ENCODE assay signal across 19 cellular contexts in the genomic region with DNA sequence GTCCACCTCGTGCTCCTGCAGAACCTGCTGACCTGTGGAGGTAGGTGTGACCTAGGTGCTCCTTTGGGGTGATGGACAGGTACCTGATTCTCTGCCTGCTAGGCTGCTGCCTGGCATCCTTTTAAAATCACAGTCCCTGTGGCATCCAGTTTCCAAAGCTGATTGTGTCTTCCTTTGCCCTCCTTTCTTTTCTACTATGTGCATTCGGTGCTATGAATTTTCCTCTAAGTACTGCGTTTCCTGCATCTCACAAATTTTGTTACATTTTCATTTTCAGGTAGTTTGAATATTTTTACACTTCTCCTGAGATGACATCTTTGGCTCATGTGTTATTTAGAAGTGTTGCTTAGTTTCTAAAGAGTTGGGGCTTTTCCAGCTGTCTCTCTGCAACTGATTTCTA. TPM values are rescaled to one million over a fixed set of nuclear protein-coding genes. Genes with fewer than 3 reads are reported as not detected.
DNase-seq lines count a peak whose midpoint lies in the region; ATAC-seq and TF ChIP-seq lines count a peak whose summit lies in the region.
"Had no signal": no experiment of that assay in that cellular context is flagged by ENCODE, and none has a peak within 500 bp of the region (broad histone marks: within the 10 kb centered on the region; RNA-seq: fewer than 3 reads in every experiment).

No MANE protein-coding gene starts in this region.

- no peaks in the 10 kb centered on the region for H3K27me3 Mint-ChIP-seq in activated T-cell treated with anti-CD3 and anti-CD28 coated beads, Interleukin-2, amount 50 U/mL, for 72 hours (ENCODE audit: low read depth)
- no peaks in the 10 kb centered on the region for H3K27me3 Mint-ChIP-seq in activated T-cell treated with anti-CD3 and anti-CD28 coated beads, Interleukin-2, amount 50 U/mL, for 4 hours (ENCODE audit: low read depth)
- peaks cover 11% of the 10 kb centered on the region for H3K27me3 Mint-ChIP-seq in endothelial cell (ENCODE audit: unreplicated experiment)
- H3K27me3 Mint-ChIP-seq: CD4-positive, CD25-positive, alpha-beta regulatory T cell; CD8-positive, alpha-beta memory T cell had no signal

- no peaks in the 10 kb centered on the region for H3K79me2 ChIP-seq in trophoblast cell (ENCODE audit: control insufficient read depth, insufficient read depth, low read length, poor library complexity)

- H3K4me3 ChIP-seq in HEK293 (ENCODE audit: low read depth, low read length) (no peak overlapping the region), trophoblast cell (ENCODE audit: low read depth, low read length) (peak overlapping the region; percentile 59)
- H3K4me3 ChIP-seq: GM23338 had no signal

- H2AK5ac ChIP-seq in trophoblast cell (ENCODE audit: low read length): no peak overlapping the region

- WGBS in trophoblast cell (ENCODE audit: extremely low coverage, insufficient coverage, insufficient read length): no CpG with 5 or more reads among the region's 3 CpGs

- POLR2A ChIA-PET in HEK293 (lab: Yijun Ruan, JAX): no interaction called here

- no peak overlapping the region for H2AFZ ChIP-seq in trophoblast cell (ENCODE audit: insufficient read depth, low read length, poor library complexity)
- H2AFZ ChIP-seq: GM23338 had no signal

- H3K36me3 Mint-ChIP-seq in activated T-cell treated with anti-CD3 and anti-CD28 coated beads, Interleukin-2, amount 50 U/mL, for 72 hours (ENCODE audit: insufficient read depth in 2 of 2): peaks cover 14 to 18% of the 10 kb centered on the region in 2 donors
- H3K36me3 Mint-ChIP-seq in activated T-cell treated with anti-CD3 and anti-CD28 coated beads, Interleukin-2, amount 50 U/mL, for 4 hours (ENCODE audit: insufficient read depth): peaks cover 9% of the 10 kb centered on the region
- H3K36me3 Mint-ChIP-seq in endothelial cell (ENCODE audit: low read depth, unreplicated experiment): peaks cover 48% of the 10 kb centered on the region

- no peak overlapping the region for H2BK120ac ChIP-seq in trophoblast cell (ENCODE audit: insufficient read depth, low read length, poor library complexity)

- H3K4me1 Mint-ChIP-seq in activated T-cell treated with anti-CD3 and anti-CD28 coated beads, Interleukin-2, amount 50 U/mL, for 72 hours (ENCODE audit: low read depth): no peaks in the 10 kb centered on the region
- H3K4me1 Mint-ChIP-seq in activated T-cell treated with anti-CD3 and anti-CD28 coated beads, Interleukin-2, amount 50 U/mL, for 4 hours (ENCODE audit: low read depth): no peaks in the 10 kb centered on the region
- H3K4me1 Mint-ChIP-seq in endothelial cell (ENCODE audit: unreplicated experiment): no peaks in the 10 kb centered on the region
- H3K4me1 Mint-ChIP-seq: CD4-positive, CD25-positive, alpha-beta regulatory T cell; CD8-positive, alpha-beta memory T cell; GM23338 had no signal

- H3K9me3 ChIP-seq in HEK293 (ENCODE audit: control insufficient read depth, insufficient read depth, low read depth, low read length) (no peaks in the 10 kb centered on the region), trophoblast cell (ENCODE audit: insufficient read depth, low read depth, low read length) (peaks cover 8% of the 10 kb centered on the region)

- H2BK5ac ChIP-seq in trophoblast cell (ENCODE audit: low read depth, low read length, poor library complexity): no peak overlapping the region

- H3K27ac Mint-ChIP-seq in activated T-cell treated with anti-CD3 and anti-CD28 coated beads, Interleukin-2, amount 50 U/mL, for 72 hours: peak overlapping the region; percentile 2
- H3K27ac Mint-ChIP-seq in endothelial cell (ENCODE audit: unreplicated experiment): peak overlapping the region; percentile 78
- H3K27ac Mint-ChIP-seq: GM23338 had no signal

- no peaks in the 10 kb centered on the region for H3K27me3 ChIP-seq in trophoblast cell (ENCODE audit: insufficient read depth, low read length)

- H4K91ac ChIP-seq in trophoblast cell (ENCODE audit: low read depth, low read length): no peak overlapping the region

- H3K4ac ChIP-seq in trophoblast cell (ENCODE audit: low read depth, low read length): no peak overlapping the region

- H4K8ac ChIP-seq in trophoblast cell (ENCODE audit: low read depth, low read length): no peak overlapping the region

- TF ChIP-seq CTCF in HEK293 (tag by site-specific recombination; IDR thresholded peaks at IDR 0.05) (no peak), endothelial cell (IDR thresholded peaks at IDR 0.05; ENCODE audit: unreplicated experiment) (no peak)

- H3K4me1 ChIP-seq in HEK293 (ENCODE audit: control insufficient read depth, insufficient read depth, low read length): no peaks in the 10 kb centered on the region
- H3K4me1 ChIP-seq in trophoblast cell (ENCODE audit: control insufficient read depth in 1 of 2, insufficient read depth in 2 of 2, low read length in 2 of 2): no peaks in the 10 kb centered on the region

- no peak overlapping the region for H3K27ac ChIP-seq in HEK293 (ENCODE audit: extremely low read depth, low read depth, low read length)
- no peak overlapping the region for H3K27ac ChIP-seq in trophoblast cell (ENCODE audit: low read depth, low read length)
- H3K27ac ChIP-seq: 22Rv1 had no signal

- no peak overlapping the region for H3K14ac ChIP-seq in trophoblast cell (ENCODE audit: low read length)

- H3K79me1 ChIP-seq in trophoblast cell (ENCODE audit: low read length): no peaks in the 10 kb centered on the region

- no peak overlapping the region for H4K12ac ChIP-seq in trophoblast cell (ENCODE audit: low read depth, low read length)

- H2BK12ac ChIP-seq in trophoblast cell (ENCODE audit: low read length): no peak overlapping the region

- no peak for ATAC-seq in activated T-cell treated with anti-CD3 and anti-CD28 coated beads, Interleukin-2, amount 50 U/mL, for 72 hours (replicated peaks in 1 of 2)
- no peak for ATAC-seq in activated T-cell treated with anti-CD3 and anti-CD28 coated beads, Interleukin-2, amount 50 U/mL, for 4 hours
- no peak for ATAC-seq in HG03108 (IDR thresholded peaks at IDR 0.05; ENCODE audit: unreplicated experiment)
- ATAC-seq: GM23338 had no signal

- H3K36me3 ChIP-seq in HEK293 (ENCODE audit: control insufficient read depth in 2 of 2, insufficient read depth in 1 of 2, low read length in 2 of 2) (peaks cover 0 to 77% of the 10 kb centered on the region in 2 experiments; a peak in 2 of 3 replicates), trophoblast cell (ENCODE audit: control insufficient read depth in 1 of 2, insufficient read depth in 2 of 2, low read length in 2 of 2) (peaks cover 36 to 47% of the 10 kb centered on the region in 2 experiments)

- H3K9ac ChIP-seq in trophoblast cell (ENCODE audit: low read length): no peak overlapping the region

- peaks cover 4 to 8% of the 10 kb centered on the region in 2 donors for H3K9me3 Mint-ChIP-seq in activated T-cell treated with anti-CD3 and anti-CD28 coated beads, Interleukin-2, amount 50 U/mL, for 72 hours
- H3K9me3 Mint-ChIP-seq in activated T-cell treated with anti-CD3 and anti-CD28 coated beads, Interleukin-2, amount 50 U/mL, for 4 hours: peaks cover 12% of the 10 kb centered on the region
- peaks cover 6% of the 10 kb centered on the region for H3K9me3 Mint-ChIP-seq in endothelial cell (ENCODE audit: unreplicated experiment)

- CTCF ChIA-PET in HEK293 (lab: Yijun Ruan, JAX): no interaction called here

- no peak overlapping the region for H3K23ac ChIP-seq in trophoblast cell (ENCODE audit: low read length)

- DNase-seq in activated T-cell treated with anti-CD3 and anti-CD28 coated beads, Interleukin-2, amount 50 U/mL, for 72 hours: no peak
- DNase-seq in activated T-cell treated with anti-CD3 and anti-CD28 coated beads, Interleukin-2, amount 50 U/mL, for 4 hours: no peak
- DNase-seq in endothelial cell (ENCODE audit: low spot score) (no peak), trophoblast cell (no peak), Kasumi-1 (lab: John Stamatoyannopoulos, UW) (no peak), NCI-H1105 treated with DMSO at 0.1 percent for 48 hours (lab: John Stamatoyannopoulos, UW) (no peak)
- DNase-seq: C1 segment of cervical spinal cord; CD4-positive, CD25-positive, alpha-beta regulatory T cell; CD8-positive, alpha-beta memory T cell; COR-L47; DMS 273 treated with DMSO at 0.1 percent for 48 hours; DMS53; DND-41; EL; HCEC 1CT had no signal

- H3K4me2 ChIP-seq in trophoblast cell (ENCODE audit: low read length): no peak overlapping the region
- H3K4me2 ChIP-seq: GM23338 had no signal

- no peak overlapping the region for H3K18ac ChIP-seq in trophoblast cell (ENCODE audit: low read length)

- no peak overlapping the region for H3K4me3 Mint-ChIP-seq in activated T-cell treated with anti-CD3 and anti-CD28 coated beads, Interleukin-2, amount 50 U/mL, for 72 hours
- H3K4me3 Mint-ChIP-seq in activated T-cell treated with anti-CD3 and anti-CD28 coated beads, Interleukin-2, amount 50 U/mL, for 4 hours: no peak overlapping the region
- peak overlapping the region; percentile 90 for H3K4me3 Mint-ChIP-seq in endothelial cell (ENCODE audit: unreplicated experiment)
- H3K4me3 Mint-ChIP-seq: CD4-positive, CD25-positive, alpha-beta regulatory T cell; CD8-positive, alpha-beta memory T cell; GM23338 had no signal

TF ChIP-seq in HEK293, 187 proteins besides CTCF, POLR2A, EP300 and RAD21 (continues in another document):
- TF ChIP-seq SETDB1 (IDR thresholded peaks at IDR 0.05; ENCODE audit: insufficient read length, low read length) (peak; percentile 66), ZNF791 (tag by site-specific recombination; IDR thresholded peaks at IDR 0.05) (no peak)

RNA-seq across cellular contexts. Expression of gene PPP6R3, which starts 30.9 kb away (rescaled TPM):
- 100 to 1,000 TPM; 111 to 128 TPM for total RNA-seq in activated T-cell treated with anti-CD3 and anti-CD28 coated beads, Interleukin-2, amount 50 U/mL, for 72 hours
- total RNA-seq in activated T-cell treated with anti-CD3 and anti-CD28 coated beads, Interleukin-2, amount 50 U/mL, for 4 hours: 100 to 1,000 TPM; 126 to 129 (median 128) TPM
- total RNA-seq in endothelial cell (ENCODE audit: unreplicated experiment): 115 TPM
- 62.5 and 63.2 TPM in 2 replicates for polyA plus RNA-seq in trophoblast cell (2013)
